Comparison of ENCODE assay signal across 8 cellular contexts in the genomic region with DNA sequence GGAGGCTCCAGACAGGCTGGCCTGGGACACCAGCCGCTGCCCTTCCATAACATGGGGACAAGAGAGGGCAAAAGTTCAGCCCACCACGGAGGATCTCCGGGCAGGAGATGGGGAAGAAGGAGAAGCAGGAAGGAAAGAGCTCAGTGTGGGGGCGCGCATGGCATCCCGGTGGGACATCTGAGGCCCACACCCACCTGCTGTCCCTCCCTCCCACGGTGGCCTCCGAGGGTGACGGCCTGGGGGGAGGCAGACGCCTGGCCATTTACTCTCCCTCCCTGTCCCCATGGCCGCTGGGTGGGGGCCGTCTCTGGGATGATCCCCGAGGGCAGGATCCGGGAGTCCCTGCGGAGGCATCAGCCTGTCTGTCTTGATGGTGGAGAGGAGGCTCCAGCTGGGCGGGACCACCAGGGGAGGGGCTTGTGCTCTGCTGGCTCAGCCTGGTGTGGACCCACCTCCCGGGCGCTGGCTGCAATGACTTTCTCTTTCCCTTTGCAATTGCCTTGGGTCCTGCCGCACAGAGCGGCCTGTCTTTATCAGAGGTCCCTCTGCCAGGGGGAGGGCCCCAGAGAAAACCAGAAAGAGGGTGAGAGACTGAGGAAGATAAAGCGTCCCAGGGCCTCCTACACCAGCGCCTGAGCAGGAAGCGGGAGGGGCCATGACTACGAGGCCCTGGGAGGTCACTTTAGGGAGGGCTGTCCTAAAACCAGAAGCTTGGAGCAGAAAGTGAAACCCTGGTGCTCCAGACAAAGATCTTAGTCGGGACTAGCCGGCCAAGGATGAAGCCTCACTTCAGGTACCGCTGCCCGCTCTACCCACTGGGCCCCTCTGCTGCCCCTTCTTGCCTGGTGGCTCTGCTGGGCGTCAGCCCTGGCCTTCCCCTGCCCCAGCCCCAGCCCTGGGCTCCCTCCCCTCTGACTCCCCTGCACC. TPM values are rescaled to one million over a fixed set of nuclear protein-coding genes. Genes with fewer than 3 reads are reported as not detected.
DNase-seq lines count a peak whose midpoint lies in the region; ATAC-seq and TF ChIP-seq lines count a peak whose summit lies in the region.
"Not testable (repeated sequence)": the region's sequence is repeated elsewhere in the genome, so short reads cannot be mapped to it uniquely, and the experiment has no call there.

APOBEC3G (plus strand) TSS at position 690 of the 927 bp plus-strand sequence; CDS start at position 777, 87 bp downstream.

- not testable (repeated sequence) for H3K9me3 ChIP-seq in DOHH2 (ENCODE audit: control insufficient read depth, insufficient read depth, low read length); SU-DHL-6 (ENCODE audit: insufficient read depth, low read length); mucosa of stomach (ENCODE audit: control insufficient read depth, low read length)

- not testable (repeated sequence) for H3K27me3 ChIP-seq in DOHH2 (ENCODE audit: control insufficient read depth, low read length); SU-DHL-6 (ENCODE audit: low read length); mucosa of stomach (ENCODE audit: control insufficient read depth, insufficient read depth, low read length)

- H3K27ac ChIP-seq in DOHH2 (ENCODE audit: low read depth, low read length): not testable (repeated sequence)
- H3K27ac ChIP-seq in SU-DHL-6 (ENCODE audit: low read depth, low read length): peak within 1 kb of the TSS; percentile 99

- peak within 1 kb of the TSS; percentile 81 for H3K4me3 ChIP-seq in DOHH2 (ENCODE audit: low read length)
- H3K4me3 ChIP-seq in SU-DHL-6 (ENCODE audit: insufficient read depth, low read length, poor library complexity, severe bottlenecking): peak within 1 kb of the TSS; percentile 70
- H3K4me3 ChIP-seq in fibroblast of the aortic adventitia (ENCODE audit: low read depth, low read length): peak within 1 kb of the TSS; percentile 65
- H3K4me3 ChIP-seq in mucosa of stomach (ENCODE audit: low read length): peak within 1 kb of the TSS; percentile 31

- not testable (repeated sequence) for TF ChIP-seq CTCF in DOHH2 (IDR thresholded peaks at IDR 0.05; ENCODE audit: low read depth, low read length, poor library complexity, severe bottlenecking); SU-DHL-6 (IDR thresholded peaks at IDR 0.05; ENCODE audit: insufficient read depth, low read length, poor library complexity, severe bottlenecking); fibroblast of the aortic adventitia (IDR thresholded peaks at IDR 0.05; ENCODE audit: insufficient read depth, low read length)

- peaks cover 58% of the 10 kb centered on the region for H3K4me1 ChIP-seq in DOHH2 (ENCODE audit: control insufficient read depth, low read length)
- H3K4me1 ChIP-seq in mucosa of stomach (ENCODE audit: control insufficient read depth, insufficient read depth, low read length): not testable (repeated sequence)

- peak within 1 kb of the TSS; percentile 86 for H3K4me3 Mint-ChIP-seq in activated naive CD4-positive, alpha-beta T cell treated with anti-CD3 and anti-CD28 coated beads for 36 hours

- peak; percentile 65 for ATAC-seq in GM21381 (IDR thresholded peaks at IDR 0.05; ENCODE audit: unreplicated experiment)
- ATAC-seq in HG03439 (IDR thresholded peaks at IDR 0.05; ENCODE audit: unreplicated experiment): peak; percentile 67
- ATAC-seq in stimulated activated naive CD8-positive, alpha-beta T cell treated with anti-CD3 and anti-CD28 coated beads, Interleukin-15, Interleukin-2, amounts not matched to agents 100 U/mL and 50 U/mL, for 24 hours: peak; percentile 98

- not testable (repeated sequence) for H3K9me2 ChIP-seq in DOHH2 (replicated peaks; ENCODE audit: control insufficient read depth, low read length); SU-DHL-6 (replicated peaks; ENCODE audit: insufficient read depth, low read length)

- H4K20me1 ChIP-seq in DOHH2 (ENCODE audit: control insufficient read depth, insufficient read depth, low read depth, low read length); SU-DHL-6 (ENCODE audit: low read depth, low read length): not testable (repeated sequence)

- H3K9ac ChIP-seq in SU-DHL-6 (ENCODE audit: low read length) (peak within 1 kb of the TSS; percentile 82), mucosa of stomach (ENCODE audit: low read length) (peak within 1 kb of the TSS; percentile 62)

- H2AFZ ChIP-seq in SU-DHL-6 (ENCODE audit: low read depth, low read length, severe bottlenecking): not testable (repeated sequence)

- intact Hi-C loops in activated naive CD4-positive, alpha-beta T cell treated with anti-CD3 and anti-CD28 coated beads for 36 hours (cut with micrococcal nuclease): loop anchor here (1.0 to 5.0 kb wide), 3 partner anchors 13 to 55 kb away; partner anchors contain the start of gene APOBEC3D

- CTCF ChIA-PET in activated naive CD4-positive, alpha-beta T cell treated with anti-CD3 and anti-CD28 coated beads for 36 hours (lab: Charles Lee): not testable (repeated sequence)

- H3K36me3 Mint-ChIP-seq in activated naive CD4-positive, alpha-beta T cell treated with anti-CD3 and anti-CD28 coated beads for 36 hours (ENCODE audit: low read depth): not testable (repeated sequence)

- H3F3A ChIP-seq in DOHH2 (ENCODE audit: control insufficient read depth, insufficient read depth) (peaks cover 14% of the 10 kb centered on the region), SU-DHL-6 (ENCODE audit: insufficient read depth) (peaks cover 42% of the 10 kb centered on the region)

- H3K4me2 ChIP-seq in DOHH2 (ENCODE audit: low read length) (peak within 1 kb of the TSS; percentile 94), SU-DHL-6 (ENCODE audit: low read depth, low read length, poor library complexity, severe bottlenecking) (peak within 1 kb of the TSS; percentile 75)

- H3K9me3 Mint-ChIP-seq in activated naive CD4-positive, alpha-beta T cell treated with anti-CD3 and anti-CD28 coated beads for 36 hours: not testable (repeated sequence)

- peak within 1 kb of the TSS; percentile 84 for H3K27ac Mint-ChIP-seq in activated naive CD4-positive, alpha-beta T cell treated with anti-CD3 and anti-CD28 coated beads for 36 hours

- DNase-seq in activated naive CD4-positive, alpha-beta T cell treated with anti-CD3 and anti-CD28 coated beads for 36 hours: peak; percentile 72
- DNase-seq in fibroblast of the aortic adventitia (ENCODE audit: low read depth): peak; percentile 64
- DNase-seq in stimulated activated naive CD8-positive, alpha-beta T cell treated with anti-CD3 and anti-CD28 coated beads, Interleukin-15, Interleukin-2, amounts not matched to agents 100 U/mL and 50 U/mL, for 24 hours: peak; percentile 67

- not testable (repeated sequence) for H3K79me2 ChIP-seq in DOHH2 (ENCODE audit: control insufficient read depth, low read length)
- peaks cover 19% of the 10 kb centered on the region for H3K79me2 ChIP-seq in SU-DHL-6 (ENCODE audit: insufficient read depth, low read length)

- H3K4me1 Mint-ChIP-seq in activated naive CD4-positive, alpha-beta T cell treated with anti-CD3 and anti-CD28 coated beads for 36 hours (ENCODE audit: low read depth): peaks cover 29% of the 10 kb centered on the region

- not testable (repeated sequence) for H3K27me3 Mint-ChIP-seq in activated naive CD4-positive, alpha-beta T cell treated with anti-CD3 and anti-CD28 coated beads for 36 hours (ENCODE audit: low read depth)

- not testable (repeated sequence) for H3K36me3 ChIP-seq in DOHH2 (ENCODE audit: control insufficient read depth, low read length); SU-DHL-6 (ENCODE audit: low read length); mucosa of stomach (ENCODE audit: control insufficient read depth, insufficient read depth, low read length)

RNA-seq across cellular contexts. Expression of gene APOBEC3G, which starts in this region (rescaled TPM):
- total RNA-seq in activated naive CD4-positive, alpha-beta T cell treated with anti-CD3 and anti-CD28 coated beads for 36 hours: 10 to 100 TPM; 23.1 to 24.1 TPM
- total RNA-seq in fibroblast of the aortic adventitia (ENCODE audit: low replicate concordance): 4.3 and 7.4 TPM in 2 replicates

Comparison
In these comparisons a context has a peak if more than half of its experiments do, and no peak if none do; other contexts are left out.
1. H3K4me3 ChIP-seq: peak in every context shown above with its lines; median percentile 81 in DOHH2; 70 in SU-DHL-6; 65 in fibroblast of the aortic adventitia; 31 in mucosa of stomach.